Comparison of ENCODE assay signal across 8 cellular contexts in genomic region chr18:32091724-32092421, GRCh38. TPM values are rescaled to one million over a fixed set of nuclear protein-coding genes. Genes with fewer than 3 reads are reported as not detected.
DNase-seq lines count a peak whose midpoint lies in the region; ATAC-seq, FAIRE-seq and TF ChIP-seq lines count a peak whose summit lies in the region.

TSS of gene RNF138 (plus strand) at chr18:32091874. CDS start at chr18:32092777, 903 bp downstream.

- H3K27ac ChIP-seq in heart left ventricle (peak within 1 kb of the TSS; percentile 95 to 100 (median 99)), upper lobe of left lung (peak within 1 kb of the TSS; percentile 96 to 100 (median 100))

- ATAC-seq in HG02798 (IDR thresholded peaks at IDR 0.05; ENCODE audit: poor library complexity, unreplicated experiment) (peak; percentile 63), heart left ventricle (peak; percentile 57 to 78 (median 74)), upper lobe of left lung (ENCODE audit: low FRiP score in 2 of 2) (peak; percentile 82 to 88)

- FAIRE-seq in GM12891 (lab: Jason Lieb, UNC): no peak

- TF ChIP-seq POLR2A in GM12891 (IDR thresholded peaks at IDR 0.05; ENCODE audit: low read depth, low read length) (peak; percentile 51; the same call in 1 of the 2 replicates), heart left ventricle (IDR thresholded peaks at IDR 0.05) (peak in 1 of 2 donors; percentile 42), upper lobe of left lung (IDR thresholded peaks at IDR 0.05) (peak; percentile 46 to 90 (median 72))

- H3K36me3 ChIP-seq in adipocyte (ENCODE audit: control insufficient read depth, insufficient read depth, low read length, severe bottlenecking) (peaks cover 13% of the 10 kb centered on the region), heart left ventricle (peaks cover 0 to 13% (median 5%) of the 10 kb centered on the region in 9 donors), upper lobe of left lung (no peaks in the 10 kb centered on the region)

- 0 to 1% (median 1%) methylated on average over 38 to 75 of the region's 75 CpGs for WGBS in heart left ventricle, 4 donors
- WGBS in upper lobe of left lung, 2 donors: 0 to 1% methylated on average over 43 to 60 of the region's 75 CpGs

- H3K4me3 ChIP-seq in adipocyte (ENCODE audit: low read length) (peak within 1 kb of the TSS; percentile 88), heart left ventricle (peak within 1 kb of the TSS; percentile 69 to 96 (median 84)), upper lobe of left lung (peak within 1 kb of the TSS; percentile 62 to 97 (median 95))

- TF ChIP-seq CTCF in heart left ventricle (IDR thresholded peaks at IDR 0.05): no peak
- peak in 1 of 6 experiments; percentile 27 for TF ChIP-seq CTCF in upper lobe of left lung (IDR thresholded peaks at IDR 0.05)

- H3K9me3 ChIP-seq in adipocyte (ENCODE audit: control insufficient read depth, low read length) (no peaks in the 10 kb centered on the region), heart left ventricle (no peaks in the 10 kb centered on the region), upper lobe of left lung (no peaks in the 10 kb centered on the region)

- no peaks in the 10 kb centered on the region for H3K27me3 ChIP-seq in adipocyte (replicated peaks; ENCODE audit: control insufficient read depth, insufficient read depth, low read length)
- H3K27me3 ChIP-seq in heart left ventricle: no peaks in the 10 kb centered on the region
- no peaks in the 10 kb centered on the region for H3K27me3 ChIP-seq in upper lobe of left lung

- DNase-seq in GM12891 (ENCODE audit: insufficient read length, low spot score) (peak; percentile 71), NCI-H1436 (lab: John Stamatoyannopoulos, UW) (peak; percentile 86), T follicular helper cell (ENCODE audit: low read depth) (peak; percentile 85), adipocyte (ENCODE audit: low read depth) (peak; percentile 88), heart left ventricle (peak; percentile 86 to 93 (median 90)), posterior vena cava (ENCODE audit: low spot score) (peak; percentile 96), upper lobe of left lung (peak; percentile 94 to 97)

- peak in 1 of 4 donors; percentile 40 for TF ChIP-seq EP300 in upper lobe of left lung (IDR thresholded peaks at IDR 0.05)

- H3K4me1 ChIP-seq in adipocyte (ENCODE audit: control insufficient read depth, insufficient read depth, low read length) (peaks cover 12% of the 10 kb centered on the region), heart left ventricle (peaks cover 0 to 48% (median 28%) of the 10 kb centered on the region in 12 donors), upper lobe of left lung (peaks cover 16 to 30% (median 22%) of the 10 kb centered on the region in 4 donors)

- peak within 1 kb of the TSS; percentile 93 for H3K9ac ChIP-seq in adipocyte (ENCODE audit: low read length)

- intact Hi-C loops in heart left ventricle (cut with DNase I) (loop anchor here in 6 of 10 donors (2.0 to 10.0 kb wide), 4 partner anchors 75 to 150 kb away; partner anchors contain the start of genes TRAPPC8 (in 6 of the 6) and RNF125 (in 3 of the 6)), posterior vena cava (cut with DNase I) (loop anchor here in 1 of 2 donors (5.0 kb wide), 1 partner anchor 260 kb away; no protein-coding TSS in a partner anchor)

TF ChIP-seq in GM12891, 5 proteins besides CTCF, POLR2A, EP300 and RAD21:
- TF ChIP-seq SPI1 (IDR thresholded peaks at IDR 0.05; ENCODE audit: low read depth, low read length): no peak
- TF ChIP-seq POU2F2 (IDR thresholded peaks at IDR 0.05; ENCODE audit: low read depth, low read length): no peak
- TF ChIP-seq POLR2AphosphoS5 (IDR thresholded peaks at IDR 0.05; ENCODE audit: low read depth, low read length): peak; percentile 80
- no peak for TF ChIP-seq PAX5 (IDR thresholded peaks at IDR 0.05; ENCODE audit: insufficient read depth, low read length, severe bottlenecking)
- TF ChIP-seq TAF1 (IDR thresholded peaks at IDR 0.05; ENCODE audit: low read depth, low read length): peak; percentile 60
TF ChIP-seq in GM12891: peak in this region for 2.

RNA-seq across cellular contexts. Expression of gene RNF138, which starts in this region (rescaled TPM):
- polyA plus RNA-seq in GM12891 (2012; ENCODE audit: low read depth, missing spikeins): 21.5 TPM
- 10 to 100 TPM in 3 of 9 donors, 1 to 10 TPM in 6; 3.9 to 16.1 (median 9.0) TPM for total RNA-seq in heart left ventricle
- polyA plus RNA-seq in heart left ventricle: 10 to 100 TPM in 1 of 2 donors, 1 to 10 TPM in 1; 2.9 to 11.0 TPM
- total RNA-seq in posterior vena cava: 10 to 100 TPM; 14.9 to 23.7 TPM
- 10 to 100 TPM; 17.8 to 34.5 (median 25.5) TPM for total RNA-seq in upper lobe of left lung

Comparison
In these comparisons a context has a peak if more than half of its experiments do, and no peak if none do; other contexts are left out.
1. Peak in every context shown above with its lines: DNase-seq, ATAC-seq, H3K4me3 ChIP-seq and H3K27ac ChIP-seq.